ENCODE assay signal across 24 cellular contexts in the genomic region with DNA sequence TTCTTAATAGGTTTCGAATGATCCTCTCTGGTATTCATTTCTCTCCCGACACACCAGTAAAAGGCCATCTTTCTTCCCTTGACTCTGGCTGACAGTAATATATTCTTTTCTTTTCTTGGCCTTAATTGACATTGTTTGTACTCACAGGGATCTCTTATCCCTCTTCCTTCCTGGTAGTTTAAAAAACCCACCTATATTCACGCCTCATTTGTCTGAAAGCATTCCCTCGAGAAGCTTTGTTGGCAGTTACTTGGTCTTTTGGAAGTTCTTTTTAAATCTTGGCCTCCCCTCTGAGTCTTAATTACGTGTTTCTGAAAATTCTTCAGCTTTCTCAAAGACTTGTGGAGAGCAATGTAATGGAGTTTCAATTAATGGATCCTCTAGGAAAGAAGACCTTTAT. TPM values are rescaled to one million over a fixed set of nuclear protein-coding genes. Genes with fewer than 3 reads are reported as not detected.
A peak's percentile ranks its signal among the peaks of the same experiment; 100 is the strongest.
DNase-seq lines count a peak whose midpoint lies in the region; ATAC-seq, FAIRE-seq and TF ChIP-seq lines count a peak whose summit lies in the region.
"Had no signal": no experiment of that assay in that cellular context is flagged by ENCODE, and none has a peak within 500 bp of the region (broad histone marks: within the 10 kb centered on the region; RNA-seq: fewer than 3 reads in every experiment).

No MANE protein-coding gene starts in this region.

- H3K4me3 ChIP-seq in A673 (ENCODE audit: low read depth, low read length, poor library complexity, severe bottlenecking) (no peak overlapping the region), endodermal cell (ENCODE audit: low read length) (no peak overlapping the region), neural progenitor cell (no peak overlapping the region), right cardiac atrium (ENCODE audit: low read length) (no peak overlapping the region)
- H3K4me3 ChIP-seq: K562 had no signal

- H3K4me3 Mint-ChIP-seq in endodermal cell (no peak overlapping the region), neural progenitor cell (no peak overlapping the region)

- H3K27ac Mint-ChIP-seq in endodermal cell (no peak overlapping the region), neural progenitor cell (peak overlapping the region; percentile 69)

- H3K36me3 ChIP-seq in A673 (ENCODE audit: insufficient read depth, low read length, poor library complexity, severe bottlenecking) (no peaks in the 10 kb centered on the region), endodermal cell (ENCODE audit: control insufficient read depth, insufficient read depth, low read length) (no peaks in the 10 kb centered on the region), neural progenitor cell (no peaks in the 10 kb centered on the region)

- H3K27ac ChIP-seq in A673 (ENCODE audit: low read depth, low read length, poor library complexity, severe bottlenecking) (no peak overlapping the region), endodermal cell (ENCODE audit: low read depth, low read length) (peak overlapping the region; percentile 65), neural progenitor cell (no peak overlapping the region), right cardiac atrium (ENCODE audit: low read length) (no peak overlapping the region)
- H3K27ac ChIP-seq: C4-2B had no signal

- POLR2A ChIA-PET in A673 (lab: Charles Lee; ENCODE audit: low non-redundant PET) = no interaction called here

- H3K9me3 Mint-ChIP-seq in endodermal cell (peaks cover 15% of the 10 kb centered on the region), neural progenitor cell (peaks cover 20% of the 10 kb centered on the region)

- no peaks in the 10 kb centered on the region for H3K27me3 ChIP-seq in A673 (replicated peaks; ENCODE audit: insufficient read depth, low read depth, low read length, poor library complexity)
- H3K27me3 ChIP-seq in endodermal cell (ENCODE audit: control insufficient read depth, insufficient read depth, low read length, poor library complexity, severe bottlenecking) = no peaks in the 10 kb centered on the region
- peaks cover 30% of the 10 kb centered on the region for H3K27me3 ChIP-seq in neural progenitor cell
- H3K27me3 ChIP-seq in right cardiac atrium (ENCODE audit: control insufficient read depth, insufficient read depth) = no peaks in the 10 kb centered on the region

- intact Hi-C loops in A673 (cut with micrococcal nuclease; ENCODE audit: unreplicated experiment) (no loop called here), right cardiac atrium (cut with DNase I) (no loop called here)

- peak; percentile 74 for DNase-seq in A673 (ENCODE audit: low spot score)
- DNase-seq in NCI-H2227 (lab: John Stamatoyannopoulos, UW; ENCODE audit: unreplicated experiment) = peak; percentile 5
- DNase-seq in endodermal cell = no peak
- DNase-seq in neural progenitor cell (ENCODE audit: low spot score) = peak; percentile 71
- DNase-seq in right cardiac atrium = no peak
- DNase-seq in GM19239 (ENCODE audit: insufficient read length, low spot score) = no peak
- DNase-seq: DMS53; GDM1; NCI-H1092; NCI-H1436; NCI-H187 treated with DMSO at 0.1 percent for 48 hours; NCI-H2107; NCI-H345; NCI-H524; NCI-H774; NK-92 treated with Interleukin-12 subunit alpha and Interleukin-12 subunit beta, amount 100 ng/mL, for 24 hours had no signal

- ATAC-seq in GM21786 (IDR thresholded peaks at IDR 0.05; ENCODE audit: unreplicated experiment) = no peak
- no peak for ATAC-seq in HG03095 (IDR thresholded peaks at IDR 0.05; ENCODE audit: unreplicated experiment)
- ATAC-seq in right cardiac atrium = no peak
- ATAC-seq: HepG2, K562, Panc1 had no signal

- H3K4me1 ChIP-seq in A673 (ENCODE audit: insufficient read depth, low read length, poor library complexity, severe bottlenecking) = peaks cover 13% of the 10 kb centered on the region
- no peaks in the 10 kb centered on the region for H3K4me1 ChIP-seq in endodermal cell (ENCODE audit: control insufficient read depth, insufficient read depth, low read length)
- peaks cover 26% of the 10 kb centered on the region for H3K4me1 ChIP-seq in neural progenitor cell
- no peaks in the 10 kb centered on the region for H3K4me1 ChIP-seq in right cardiac atrium (ENCODE audit: control insufficient read depth, insufficient read depth, low read length)

- CTCF ChIA-PET in A673 (lab: Charles Lee) = no interaction called here

- H3F3A ChIP-seq in neural progenitor cell (ENCODE audit: low read depth) = peaks cover 31% of the 10 kb centered on the region

- H3K4me1 Mint-ChIP-seq in endodermal cell (peaks cover 6% of the 10 kb centered on the region), neural progenitor cell (peaks cover 21% of the 10 kb centered on the region)

- no peaks in the 10 kb centered on the region for H3K79me2 ChIP-seq in neural progenitor cell (ENCODE audit: low read depth)

- H3K36me3 Mint-ChIP-seq in endodermal cell (ENCODE audit: low read depth) (no peaks in the 10 kb centered on the region), neural progenitor cell (peaks cover 3% of the 10 kb centered on the region)

- H3K9ac ChIP-seq in endodermal cell (ENCODE audit: extremely low read depth, low read length, poor library complexity, severe bottlenecking) (no peak overlapping the region), neural progenitor cell (no peak overlapping the region)

- 64 to 74% methylated on average over 5 of the region's 5 CpGs for WGBS in endodermal cell (ENCODE audit: insufficient coverage in 1 of 2, insufficient read length in 1 of 2), 2 experiments
- 43% methylated on average over 5 of the region's 5 CpGs for WGBS in right cardiac atrium

- BruUV-seq in A673 (replicated peaks; lab: Mats Ljungman, UMichigan) = no TSS peak

- peak overlapping the region; percentile 55 for H3K4me2 ChIP-seq in neural progenitor cell

- no peak for FAIRE-seq in GM19239 (lab: Jason Lieb, UNC)
- FAIRE-seq: GM18507, H1, HepG2, K562 had no signal

- H2AFZ ChIP-seq in neural progenitor cell (replicated peaks) = no peak overlapping the region

- H3K27me3 Mint-ChIP-seq in endodermal cell (ENCODE audit: insufficient read depth) = no peaks in the 10 kb centered on the region
- no peaks in the 10 kb centered on the region for H3K27me3 Mint-ChIP-seq in neural progenitor cell (ENCODE audit: insufficient read depth, low read depth)

- no peak for TF ChIP-seq CTCF in A673 (conservative IDR thresholded peaks at IDR 0.05; ENCODE audit: low read depth, low read length)
- TF ChIP-seq CTCF in endodermal cell (conservative IDR thresholded peaks at IDR 0.05) = no peak
- TF ChIP-seq CTCF in neural progenitor cell (IDR thresholded peaks at IDR 0.05) = no peak

- H3K9me3 ChIP-seq in A673 (ENCODE audit: low read depth, low read length, poor library complexity, severe bottlenecking) (no peaks in the 10 kb centered on the region), endodermal cell (ENCODE audit: control insufficient read depth, low read length) (peaks cover 12% of the 10 kb centered on the region), neural progenitor cell (ENCODE audit: low read depth) (peaks cover 6% of the 10 kb centered on the region), right cardiac atrium (ENCODE audit: control insufficient read depth, low read length) (no peaks in the 10 kb centered on the region)

- peaks cover 25% of the 10 kb centered on the region for H4K20me1 ChIP-seq in neural progenitor cell (ENCODE audit: low read depth)

RNA-seq across cellular contexts. Expression of a gene that starts 40.3 kb away (rescaled TPM):
- total RNA-seq in A673 (2021) (4.8 and 5.0 TPM in 2 replicates), endodermal cell (1 to 10 TPM; 2.9 to 3.9 TPM), neural progenitor cell (ENCODE audit: low replicate concordance) (3.3 and 4.2 TPM in 2 replicates), right cardiac atrium (1 to 10 TPM; 2.6 to 4.3 (median 4.0) TPM)
- 3.1 TPM for polyA plus RNA-seq in endodermal cell (2013, experiment 1 of 2)
- polyA plus RNA-seq in endodermal cell (2013, experiment 2 of 2) = 3.3 TPM
- polyA plus RNA-seq in right cardiac atrium = 1.5 TPM
- total RNA-seq: HepG2 had no signal
- polyA plus RNA-seq: HepG2 had no signal

Comparison
In these comparisons a context has a peak if more than half of its experiments do, and no peak if none do; other contexts are left out.
1. DNase-seq: peak in A673 (single experiment), NCI-H2227 (single experiment) and neural progenitor cell (single experiment); none in endodermal cell (single experiment), right cardiac atrium (0 of 3) and GM19239 (single experiment).